In genomic region chr9:81013191-81013590, GRCh38 we compare ENCODE assay signal across 3 cellular contexts.
DNase-seq lines count a peak whose midpoint lies in the region; TF ChIP-seq lines count a peak whose summit lies in the region.
"Not testable (repeated sequence)": the region's sequence is repeated elsewhere in the genome, so short reads cannot be mapped to it uniquely, and the experiment has no call there.

No MANE protein-coding gene starts in this region.

- peaks cover 82% of the 10 kb centered on the region for H3K4me1 Mint-ChIP-seq in endodermal cell

- H2BK5ac ChIP-seq in mesendoderm (ENCODE audit: low read length) = peak overlapping the region; percentile 39

- TF ChIP-seq CTCF in endodermal cell (conservative IDR thresholded peaks at IDR 0.05) = not testable (repeated sequence)

- not testable (repeated sequence) for H3K79me2 ChIP-seq in mesendoderm (ENCODE audit: control insufficient read depth, insufficient read depth, low read length)

- DNase-seq in ELF-1 (ENCODE audit: low read depth, low spot score) (peak; percentile 38), endodermal cell (peak; percentile 49), mesendoderm (peak; percentile 91)

- H3K27ac Mint-ChIP-seq in endodermal cell = peak overlapping the region; percentile 53

- not testable (repeated sequence) for H3K9me3 ChIP-seq in endodermal cell (ENCODE audit: control insufficient read depth, low read length)

- H3K4me1 ChIP-seq in endodermal cell (ENCODE audit: control insufficient read depth, insufficient read depth, low read length); mesendoderm (ENCODE audit: control insufficient read depth, low read depth, low read length): not testable (repeated sequence)

- peak overlapping the region; percentile 52 for H3K4ac ChIP-seq in mesendoderm (ENCODE audit: low read depth, low read length)

- H3K4me3 ChIP-seq in endodermal cell (ENCODE audit: low read length); mesendoderm (ENCODE audit: low read length): not testable (repeated sequence)

- peak overlapping the region; percentile 28 for H3K18ac ChIP-seq in mesendoderm (ENCODE audit: low read length)

- H4K8ac ChIP-seq in mesendoderm (ENCODE audit: low read depth, low read length) = not testable (repeated sequence)

- not testable (repeated sequence) for H3K79me1 ChIP-seq in mesendoderm (ENCODE audit: low read length)

- H4K5ac ChIP-seq in mesendoderm (ENCODE audit: low read length) = not testable (repeated sequence)

- H3K4me2 ChIP-seq in mesendoderm (ENCODE audit: low read length) = not testable (repeated sequence)

- not testable (repeated sequence) for H3K36me3 ChIP-seq in endodermal cell (ENCODE audit: control insufficient read depth, insufficient read depth, low read length); mesendoderm (ENCODE audit: control insufficient read depth, insufficient read depth, low read length)

- H3K23ac ChIP-seq in mesendoderm (ENCODE audit: low read length) = not testable (repeated sequence)

- H3K36me3 Mint-ChIP-seq in endodermal cell (ENCODE audit: low read depth) = peaks cover 11% of the 10 kb centered on the region

- WGBS in endodermal cell (ENCODE audit: insufficient coverage in 1 of 2, insufficient read length in 1 of 2), 2 experiments = 43% methylated on average over 2 of the region's 3 CpGs; no CpG with 5 or more reads in 1 of the 2 experiments
- WGBS in mesendoderm (ENCODE audit: extremely low coverage, insufficient coverage, low lambda C conversion rate) = no CpG with 5 or more reads among the region's 3 CpGs

- H3K9me3 Mint-ChIP-seq in endodermal cell = not testable (repeated sequence)

- not testable (repeated sequence) for H2AK5ac ChIP-seq in mesendoderm (ENCODE audit: low read length)

- H3K27me3 ChIP-seq in endodermal cell (ENCODE audit: control insufficient read depth, insufficient read depth, low read length, poor library complexity, severe bottlenecking); mesendoderm (ENCODE audit: insufficient read depth, low read length, poor library complexity): not testable (repeated sequence)

- not testable (repeated sequence) for H2BK15ac ChIP-seq in mesendoderm (replicated peaks; ENCODE audit: low read depth)

- H3K4me3 Mint-ChIP-seq in endodermal cell = peak overlapping the region; percentile 70

- H3K9ac ChIP-seq in endodermal cell (ENCODE audit: extremely low read depth, low read length, poor library complexity, severe bottlenecking); mesendoderm (ENCODE audit: low read length): not testable (repeated sequence)

- not testable (repeated sequence) for H3K27me3 Mint-ChIP-seq in endodermal cell (ENCODE audit: insufficient read depth)

- H3K27ac ChIP-seq in endodermal cell (ENCODE audit: low read depth, low read length); mesendoderm (ENCODE audit: low read depth, low read length): not testable (repeated sequence)

- not testable (repeated sequence) for H3K56ac ChIP-seq in mesendoderm (ENCODE audit: low read length)

- not testable (repeated sequence) for H2BK120ac ChIP-seq in mesendoderm (ENCODE audit: low read depth, low read length)

Comparison
In these comparisons a context has a peak if more than half of its experiments do, and no peak if none do; other contexts are left out.
1. DNase-seq: peak in every context shown above with its lines; median percentile 91 in mesendoderm; 49 in endodermal cell; 38 in ELF-1.